8 cellular contexts compared by ENCODE assay signal in genomic region chr20:58310291-58310782, GRCh38. TPM values are rescaled to one million over a fixed set of nuclear protein-coding genes. Genes with fewer than 3 reads are reported as not detected.
DNase-seq lines count a peak whose midpoint lies in the region; ATAC-seq lines count a peak whose summit lies in the region.

No MANE protein-coding gene starts in this region.

- peak overlapping the region; percentile 19 for H3K27ac ChIP-seq in cingulate gyrus (ENCODE audit: low read depth, low read length)

- H3K9me3 Mint-ChIP-seq in naive B cell, result no peaks in the 10 kb centered on the region

- H3K4me3 Mint-ChIP-seq in naive B cell, result peak overlapping the region; percentile 88 to 97 (median 94)

- DNase-seq in GM03348 (ENCODE audit: low spot score) (peak; percentile 41), MV-4-11 (lab: John Stamatoyannopoulos, UW) (peak; percentile 1), naive B cell (peak; percentile 6), NCI-H226 (no peak), activated gamma-delta T cell treated with Interleukin-2 at 50 U/mL for 16 hours (no peak), NCI-H1694 treated with DMSO at 0.1 percent for 48 hours (lab: John Stamatoyannopoulos, UW) (no peak)
- DNase-seq in stimulated activated CD4-positive, alpha-beta T cell treated with anti-CD3 and anti-CD28 coated beads, Interleukin-4, amount 100 ng/mL, for 24 hours, result no peak

- peaks cover 31 to 61% (median 41%) of the 10 kb centered on the region in 3 donors for H3K4me1 Mint-ChIP-seq in naive B cell

- H3K27ac Mint-ChIP-seq in naive B cell, result peak overlapping the region; percentile 91 to 98 (median 96)

- H3K27me3 Mint-ChIP-seq in naive B cell, result no peaks in the 10 kb centered on the region

- ATAC-seq in naive B cell (ENCODE audit: low read depth in 2 of 2), result no peak

- H3K36me3 Mint-ChIP-seq in naive B cell, result peaks cover 7 to 15% of the 10 kb centered on the region in 2 donors

RNA-seq across cellular contexts. Expression of gene RAB22A, which starts 0.8 kb away (rescaled TPM):
- polyA plus RNA-seq in naive B cell (ENCODE audit: low read depth in 6 of 6), result 10 to 100 TPM; 11.6 to 15.8 (median 13.0) TPM

Comparison
In these comparisons a context has a peak if more than half of its experiments do, and no peak if none do; other contexts are left out.
1. DNase-seq: peak in GM03348 (single experiment), MV-4-11 (single experiment) and naive B cell (single experiment); none in NCI-H226 (single experiment), stimulated activated CD4-positive, alpha-beta T cell treated with anti-CD3 and anti-CD28 coated beads, Interleukin-4, amount 100 ng/mL, for 24 hours (single experiment), activated gamma-delta T cell treated with Interleukin-2 at 50 U/mL for 16 hours (single experiment) and NCI-H1694 treated with DMSO at 0.1 percent for 48 hours (single experiment).